8 cellular contexts compared by ENCODE assay signal in genomic region chr6:75747985-75748742, GRCh38. TPM values are rescaled to one million over a fixed set of nuclear protein-coding genes. Genes with fewer than 3 reads are reported as not detected.
DNase-seq lines count a peak whose midpoint lies in the region; ATAC-seq and TF ChIP-seq lines count a peak whose summit lies in the region.

No MANE protein-coding gene starts in this region.

- peak overlapping the region; percentile 50 for H3K4me3 ChIP-seq in CD8-positive, alpha-beta T cell (ENCODE audit: low read depth, low read length)
- H3K4me3 ChIP-seq in iPS-18a (ENCODE audit: low read length), result peak overlapping the region; percentile 84
- H3K4me3 ChIP-seq in stomach, result peak overlapping the region; percentile 79 to 98 (median 85)

- H3K9ac ChIP-seq in iPS-18a (ENCODE audit: low read length), result peak overlapping the region; percentile 68

- WGBS in stomach, 5 donors, result 12 to 14% (median 12%) methylated on average over 17 of the region's 17 CpGs

- peaks cover 3% of the 10 kb centered on the region for H3K36me3 Mint-ChIP-seq in CD8-positive, alpha-beta T cell
- H3K36me3 Mint-ChIP-seq in activated T-helper 2 cell treated with anti-CD3 and anti-CD28 coated beads, Interferon-gamma antibody, Interleukin-2, Interleukin-4, amounts not matched to agents 10 μg/mL and 5 μg/mL and 100 μg/mL, durations not matched to agents 14 hours and 24 hours and 36 hours (ENCODE audit: low read depth), result peaks cover 3% of the 10 kb centered on the region

- no peak overlapping the region for H3K27ac Mint-ChIP-seq in CD8-positive, alpha-beta T cell
- H3K27ac Mint-ChIP-seq in activated T-helper 2 cell treated with anti-CD3 and anti-CD28 coated beads, Interferon-gamma antibody, Interleukin-2, Interleukin-4, amounts not matched to agents 10 μg/mL and 5 μg/mL and 100 μg/mL, durations not matched to agents 14 hours and 24 hours and 36 hours, result no peak overlapping the region

- H3K27me3 ChIP-seq in CD8-positive, alpha-beta T cell (ENCODE audit: insufficient read depth, low read length), result no peaks in the 10 kb centered on the region
- H3K27me3 ChIP-seq in iPS-18a (ENCODE audit: control insufficient read depth, insufficient read depth, low read length) (peaks cover 23% of the 10 kb centered on the region), stomach (peaks cover 0 to 8% (median 0%) of the 10 kb centered on the region in 3 donors)

- no peaks in the 10 kb centered on the region for H3K36me3 ChIP-seq in CD8-positive, alpha-beta T cell (ENCODE audit: insufficient read depth, low read length)
- H3K36me3 ChIP-seq in iPS-18a (ENCODE audit: control insufficient read depth, low read depth, low read length) (no peaks in the 10 kb centered on the region), stomach (no peaks in the 10 kb centered on the region)

- H3K9me3 ChIP-seq in CD8-positive, alpha-beta T cell (ENCODE audit: low read length), result no peaks in the 10 kb centered on the region
- no peaks in the 10 kb centered on the region for H3K9me3 ChIP-seq in iPS-18a (ENCODE audit: control insufficient read depth, low read depth, low read length)
- no peaks in the 10 kb centered on the region for H3K9me3 ChIP-seq in stomach

- no peak for TF ChIP-seq CTCF in CD8-positive, alpha-beta T cell (IDR thresholded peaks at IDR 0.05)
- TF ChIP-seq CTCF in stomach (IDR thresholded peaks at IDR 0.05), result no peak

- no peak for TF ChIP-seq EP300 in stomach (IDR thresholded peaks at IDR 0.05)

- peak overlapping the region; percentile 84 for H3K4me3 Mint-ChIP-seq in CD8-positive, alpha-beta T cell
- peak overlapping the region; percentile 78 for H3K4me3 Mint-ChIP-seq in activated T-helper 2 cell treated with anti-CD3 and anti-CD28 coated beads, Interferon-gamma antibody, Interleukin-2, Interleukin-4, amounts not matched to agents 10 μg/mL and 5 μg/mL and 100 μg/mL, durations not matched to agents 14 hours and 24 hours and 36 hours (ENCODE audit: low read depth)

- H3K9me3 Mint-ChIP-seq in CD8-positive, alpha-beta T cell, result no peaks in the 10 kb centered on the region
- H3K9me3 Mint-ChIP-seq in activated T-helper 2 cell treated with anti-CD3 and anti-CD28 coated beads, Interferon-gamma antibody, Interleukin-2, Interleukin-4, amounts not matched to agents 10 μg/mL and 5 μg/mL and 100 μg/mL, durations not matched to agents 14 hours and 24 hours and 36 hours, result no peaks in the 10 kb centered on the region

- no peak for ATAC-seq in CD8-positive, alpha-beta T cell
- ATAC-seq in HG03354 (IDR thresholded peaks at IDR 0.05; ENCODE audit: poor library complexity, severe bottlenecking, unreplicated experiment), result peak; percentile 21
- ATAC-seq in HG03442 (IDR thresholded peaks at IDR 0.05; ENCODE audit: unreplicated experiment), result no peak

- intact Hi-C loops in CD8-positive, alpha-beta T cell (cut with DNase I, micrococcal nuclease), result no loop called here
- intact Hi-C loops in activated T-helper 2 cell treated with anti-CD3 and anti-CD28 coated beads, Interferon-gamma antibody, Interleukin-2, Interleukin-4, amounts not matched to agents 10 μg/mL and 5 μg/mL and 100 μg/mL, durations not matched to agents 14 hours and 24 hours and 36 hours (cut with micrococcal nuclease), result no loop called here
- intact Hi-C loops in stomach (cut with DNase I; ENCODE audit: low total_unique reads), result no loop called here

- peaks cover 17% of the 10 kb centered on the region for H3K4me1 Mint-ChIP-seq in CD8-positive, alpha-beta T cell (ENCODE audit: low read depth)
- peaks cover 9% of the 10 kb centered on the region for H3K4me1 Mint-ChIP-seq in activated T-helper 2 cell treated with anti-CD3 and anti-CD28 coated beads, Interferon-gamma antibody, Interleukin-2, Interleukin-4, amounts not matched to agents 10 μg/mL and 5 μg/mL and 100 μg/mL, durations not matched to agents 14 hours and 24 hours and 36 hours (ENCODE audit: low read depth)

- CTCF ChIA-PET in CD8-positive, alpha-beta T cell (lab: Charles Lee), result no interaction called here

- peak in 1 of 4 donors; percentile 1 for TF ChIP-seq POLR2A in stomach (IDR thresholded peaks at IDR 0.05)

- POLR2A ChIA-PET in CD8-positive, alpha-beta T cell (lab: Charles Lee), result no interaction called here

- H3K27me3 Mint-ChIP-seq in CD8-positive, alpha-beta T cell (ENCODE audit: low read depth), result peaks cover 32% of the 10 kb centered on the region
- H3K27me3 Mint-ChIP-seq in activated T-helper 2 cell treated with anti-CD3 and anti-CD28 coated beads, Interferon-gamma antibody, Interleukin-2, Interleukin-4, amounts not matched to agents 10 μg/mL and 5 μg/mL and 100 μg/mL, durations not matched to agents 14 hours and 24 hours and 36 hours (ENCODE audit: low read depth), result peaks cover 62% of the 10 kb centered on the region

- peaks cover 5% of the 10 kb centered on the region for H3K4me1 ChIP-seq in CD8-positive, alpha-beta T cell (ENCODE audit: insufficient read depth, low read length)
- H3K4me1 ChIP-seq in iPS-18a (ENCODE audit: control insufficient read depth, low read depth, low read length), result peaks cover 3% of the 10 kb centered on the region
- peaks cover 13 to 49% (median 27%) of the 10 kb centered on the region in 4 donors for H3K4me1 ChIP-seq in stomach

- DNase-seq in CD8-positive, alpha-beta T cell, result no peak
- no peak for DNase-seq in activated T-helper 2 cell treated with anti-CD3 and anti-CD28 coated beads, Interferon-gamma antibody, Interleukin-2, Interleukin-4, amounts not matched to agents 10 μg/mL and 5 μg/mL and 100 μg/mL, durations not matched to agents 14 hours and 24 hours and 36 hours (ENCODE audit: low spot score)
- DNase-seq in stomach, result no peak
- no peak for DNase-seq in NCI-H526 treated with DMSO at 0.1 percent for 48 hours (lab: John Stamatoyannopoulos, UW)
- no peak for DNase-seq in activated effector memory CD4-positive, alpha-beta T cell treated with anti-CD3 and anti-CD28 coated beads, Interleukin-2, amount 50 U/mL, for 16 hours

- peak overlapping the region; percentile 11 for H3K27ac ChIP-seq in CD8-positive, alpha-beta T cell (ENCODE audit: low read depth, low read length)
- H3K27ac ChIP-seq in iPS-18a (ENCODE audit: low read length) (no peak overlapping the region), stomach (peak overlapping the region; percentile 92 to 97 (median 94))

RNA-seq across cellular contexts. Expression of gene MYO6, which starts 0.9 kb away (rescaled TPM):
- total RNA-seq in CD8-positive, alpha-beta T cell, result 1 to 10 TPM; 2.2 to 2.8 TPM
- total RNA-seq in activated T-helper 2 cell treated with anti-CD3 and anti-CD28 coated beads, Interferon-gamma antibody, Interleukin-2, Interleukin-4, amounts not matched to agents 10 μg/mL and 5 μg/mL and 100 μg/mL, durations not matched to agents 14 hours and 24 hours and 36 hours, result 0.41 and 0.60 TPM in 2 replicates
- total RNA-seq in stomach, result 10 to 100 TPM; 14.6 to 80.4 (median 58.5) TPM
- 10 to 100 TPM; 16.2 to 40.2 (median 20.1) TPM for polyA plus RNA-seq in stomach
